13 cellular contexts compared by ENCODE assay signal in the genomic region with DNA sequence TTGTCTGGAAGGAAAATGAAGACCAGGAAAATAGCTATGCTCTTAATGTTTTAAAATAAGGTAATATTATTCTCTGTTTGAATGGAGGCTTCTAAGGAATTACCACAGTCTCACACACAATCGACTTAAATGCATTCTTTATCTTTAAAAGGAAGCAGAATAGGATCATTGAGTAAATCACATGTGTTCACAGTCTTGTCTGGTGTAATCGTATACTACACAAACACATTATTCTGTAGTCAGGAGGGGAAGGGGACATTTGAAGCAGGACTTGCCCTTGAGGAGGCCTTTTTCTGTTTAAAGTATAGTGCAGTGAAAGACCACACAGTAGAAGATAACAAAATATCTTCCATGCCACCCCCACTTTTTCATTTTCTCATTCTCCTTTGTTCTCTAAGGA. TPM values are rescaled to one million over a fixed set of nuclear protein-coding genes. Genes with fewer than 3 reads are reported as not detected.
A peak's percentile ranks its signal among the peaks of the same experiment; 100 is the strongest.
DNase-seq lines count a peak whose midpoint lies in the region; ATAC-seq and TF ChIP-seq lines count a peak whose summit lies in the region.
"Had no signal": no experiment of that assay in that cellular context is flagged by ENCODE, and none has a peak within 500 bp of the region (broad histone marks: within the 10 kb centered on the region; RNA-seq: fewer than 3 reads in every experiment).

No MANE protein-coding gene starts in this region.

- H2AFZ ChIP-seq in hepatocyte, result peak overlapping the region; percentile 9

- H3K4me1 ChIP-seq in A673 (ENCODE audit: insufficient read depth, low read length, poor library complexity, severe bottlenecking) (peaks cover 28% of the 10 kb centered on the region), SJCRH30 (peaks cover 13% of the 10 kb centered on the region), hepatocyte (ENCODE audit: insufficient read depth) (peaks cover 9% of the 10 kb centered on the region)

- TF ChIP-seq CTCF in A673 (conservative IDR thresholded peaks at IDR 0.05; ENCODE audit: low read depth, low read length), result no peak
- TF ChIP-seq CTCF in hepatocyte (IDR thresholded peaks at IDR 0.05; ENCODE audit: poor library complexity), result no peak

- H3K27me3 ChIP-seq in A673 (replicated peaks; ENCODE audit: insufficient read depth, low read depth, low read length, poor library complexity) (no peaks in the 10 kb centered on the region), SJCRH30 (no peaks in the 10 kb centered on the region), hepatocyte (no peaks in the 10 kb centered on the region)

- no peaks in the 10 kb centered on the region for H3K36me3 ChIP-seq in A673 (ENCODE audit: insufficient read depth, low read length, poor library complexity, severe bottlenecking)
- no peaks in the 10 kb centered on the region; the same call in 1 of the 2 replicates for H3K36me3 ChIP-seq in SJCRH30
- H3K36me3 ChIP-seq in hepatocyte (replicated peaks; ENCODE audit: insufficient read depth, low read depth), result no peaks in the 10 kb centered on the region

- H4K20me1 ChIP-seq in hepatocyte (ENCODE audit: insufficient read depth, poor library complexity, severe bottlenecking), result no peaks in the 10 kb centered on the region

- H3K9me2 ChIP-seq in hepatocyte (replicated peaks; ENCODE audit: insufficient read depth), result no peaks in the 10 kb centered on the region

- H3K79me2 ChIP-seq in hepatocyte, result peaks cover 40% of the 10 kb centered on the region

- POLR2A ChIA-PET in A673 (lab: Charles Lee; ENCODE audit: low non-redundant PET), result no interaction called here

- no TSS peak for BruUV-seq in A673 (replicated peaks; lab: Mats Ljungman, UMichigan)

- intact Hi-C loops in A673 (cut with micrococcal nuclease; ENCODE audit: unreplicated experiment), result no loop called here
- intact Hi-C loops in Right ventricle myocardium superior (cut with DNase I), result no loop called here

- DNase-seq in A673 (ENCODE audit: low spot score), result no peak
- peak; percentile 9 for DNase-seq in NCI-H128 (lab: John Stamatoyannopoulos, UW; ENCODE audit: unreplicated experiment)
- peak; percentile 63 to 84 for DNase-seq in SJCRH30
- no peak for DNase-seq in hepatocyte (ENCODE audit: low spot score)
- DNase-seq in stimulated activated CD4-positive, alpha-beta T cell treated with anti-CD3 and anti-CD28 coated beads, Interleukin-2, amount 100 ng/mL, for 24 hours, result no peak
- DNase-seq in Right ventricle myocardium superior, result no peak
- no peak for DNase-seq in medulla oblongata (ENCODE audit: extremely low spot score)
- no peak for DNase-seq in dermis blood vessel endothelial cell
- DNase-seq: activated CD4-positive, alpha-beta T cell treated with anti-CD3 and anti-CD28 coated beads, Interleukin-2, amount 10 ng/mL, durations not matched to agents 7 days and 5 days; activated T-cell treated with anti-CD3 and anti-CD28 coated beads, Interleukin-2, amount 50 U/mL, for 48 hours; naive thymus-derived CD4-positive, alpha-beta T cell; T-helper 9 cell had no signal

- H3K4me2 ChIP-seq in hepatocyte, result peak overlapping the region; percentile 10

- H3K27ac ChIP-seq in A673 (ENCODE audit: low read depth, low read length, poor library complexity, severe bottlenecking), result peak overlapping the region; percentile 70
- H3K27ac ChIP-seq in SJCRH30, result peak overlapping the region; percentile 42
- H3K27ac ChIP-seq in hepatocyte, result peak overlapping the region; percentile 34

- H3K4me3 ChIP-seq in A673 (ENCODE audit: low read depth, low read length, poor library complexity, severe bottlenecking) (no peak overlapping the region), SJCRH30 (no peak overlapping the region), hepatocyte (no peak overlapping the region)

- H3K9me3 ChIP-seq in A673 (ENCODE audit: low read depth, low read length, poor library complexity, severe bottlenecking) (no peaks in the 10 kb centered on the region), SJCRH30 (replicated peaks) (peaks cover 8% of the 10 kb centered on the region), hepatocyte (ENCODE audit: low read depth) (no peaks in the 10 kb centered on the region)

- CTCF ChIA-PET in A673 (lab: Charles Lee), result no interaction called here

- no peak for ATAC-seq in Right ventricle myocardium superior (ENCODE audit: poor library complexity)
- ATAC-seq: naive thymus-derived CD4-positive, alpha-beta T cell; sciatic nerve had no signal

- WGBS in hepatocyte (ENCODE audit: low lambda C conversion rate, missing lambda C conversion rate), result 11% methylated on average over 2 of the region's 2 CpGs

RNA-seq across cellular contexts. Expression of a gene that starts 20.6 kb away (rescaled TPM):
- total RNA-seq in A673 (2021), result 24.0 and 25.3 TPM in 2 replicates
- 32.7 and 34.3 TPM in 2 replicates for total RNA-seq in SJCRH30 (2014; rRNA removed; shearing (Covaris generic))
- 29.4 and 37.2 TPM in 2 replicates for total RNA-seq in hepatocyte
- 17.6 and 23.7 TPM in 2 replicates for polyA plus RNA-seq in hepatocyte
- total RNA-seq in Right ventricle myocardium superior, result 9.1 TPM
- 39.5 and 61.2 TPM in 2 replicates for total RNA-seq in dermis blood vessel endothelial cell

Comparison
In these comparisons a context has a peak if more than half of its experiments do, and no peak if none do; other contexts are left out.
1. DNase-seq: peak in NCI-H128 (single experiment) and SJCRH30 (2 of 2); none in A673 (single experiment), hepatocyte (single experiment), stimulated activated CD4-positive, alpha-beta T cell treated with anti-CD3 and anti-CD28 coated beads, Interleukin-2, amount 100 ng/mL, for 24 hours (0 of 2), Right ventricle myocardium superior (single experiment), medulla oblongata (single experiment) and dermis blood vessel endothelial cell (single experiment).
2. Peak in every context shown above with its lines, with median percentiles within 50 percentile points of each other: H3K27ac ChIP-seq.